Comparison of ENCODE assay signal across 11 cellular contexts in the genomic region with DNA sequence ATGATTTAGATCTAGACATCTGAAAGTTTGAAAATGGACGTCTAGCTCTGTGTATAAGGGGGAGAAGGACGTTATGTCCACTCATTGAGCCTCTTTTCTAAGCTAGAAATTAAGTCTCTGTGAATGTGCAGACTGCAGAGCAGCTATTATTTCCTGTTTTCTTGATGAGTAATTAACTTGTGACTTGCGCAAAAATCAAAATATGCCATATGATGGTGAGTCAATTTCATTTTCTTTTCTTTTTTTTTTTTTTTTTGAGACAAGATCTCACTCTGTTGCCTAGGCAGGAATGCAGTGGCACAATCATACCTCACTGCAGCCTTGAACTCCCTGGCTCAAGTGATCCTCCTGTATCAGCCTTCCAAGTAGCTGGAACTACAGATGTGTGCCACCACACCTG. TPM values are rescaled to one million over a fixed set of nuclear protein-coding genes. Genes with fewer than 3 reads are reported as not detected.
DNase-seq lines count a peak whose midpoint lies in the region; ATAC-seq, FAIRE-seq and TF ChIP-seq lines count a peak whose summit lies in the region.
"Had no signal": no experiment of that assay in that cellular context is flagged by ENCODE, and none has a peak within 500 bp of the region (broad histone marks: within the 10 kb centered on the region; RNA-seq: fewer than 3 reads in every experiment).

No MANE protein-coding gene starts in this region.

- peaks cover 10 to 53% of the 10 kb centered on the region in 2 experiments for H3K79me1 ChIP-seq in IMR-90 (ENCODE audit: low read depth in 1 of 2, low read length in 2 of 2)

- H3K4ac ChIP-seq in IMR-90 (ENCODE audit: low read depth, low read length), result peak overlapping the region; percentile 87; the same call in 1 of the 2 replicates

- in situ Hi-C loops in IMR-90 (cut with MboI; ENCODE audit: low sequenced_read_pairs), result no loop called here
- in situ Hi-C loops in astrocyte of the spinal cord (cut with HindIII; ENCODE audit: low sequenced_read_pairs), result no loop called here

- H4K91ac ChIP-seq in IMR-90 (ENCODE audit: insufficient read depth, low read depth, low read length), result peak overlapping the region; percentile 93

- H2BK15ac ChIP-seq in IMR-90 (ENCODE audit: low read depth, low read length), result peak overlapping the region; percentile 69; the same call in 2 of the 3 replicates

- H2AK9ac ChIP-seq in IMR-90 (replicated peaks; ENCODE audit: low read depth, low read length, poor library complexity), result no peak overlapping the region

- H3K27ac ChIP-seq in ACC112 (ENCODE audit: low read depth, low read length) (peak overlapping the region; percentile 95), IMR-90 (ENCODE audit: insufficient read depth, low read length) (peak overlapping the region; percentile 97), left lung (peak overlapping the region; percentile 64 to 85)

- TF ChIP-seq POLR2A in IMR-90 (IDR thresholded peaks at IDR 0.05; ENCODE audit: low read depth, low read length), result 0 out of 2 replicates have a peak, but pooled peaks have one; percentile 44

- peak overlapping the region; percentile 87 for H4K5ac ChIP-seq in IMR-90 (ENCODE audit: low read depth, low read length)

- H2BK20ac ChIP-seq in IMR-90 (ENCODE audit: low read depth, low read length), result peak overlapping the region; percentile 89

- H2BK120ac ChIP-seq in IMR-90 (ENCODE audit: low read depth, low read length), result peak overlapping the region; percentile 86

- intact Hi-C loops in IMR-90 (cut with micrococcal nuclease) (no loop called here), left lung (cut with DNase I) (no loop called here)

- no peak for FAIRE-seq in urothelium cell line (lab: Jason Lieb, UNC)

- peak overlapping the region; percentile 39; the same call in 1 of the 2 replicates for H3K4me2 ChIP-seq in IMR-90 (ENCODE audit: low read depth, low read length)

- peak overlapping the region; percentile 95; the same call in 1 of the 2 replicates for H3K18ac ChIP-seq in IMR-90 (ENCODE audit: low read depth, low read length)

- H2AFZ ChIP-seq in ACC112 (ENCODE audit: low read length, unreplicated experiment) (peak overlapping the region; percentile 6), IMR-90 (replicated peaks; ENCODE audit: low read length, poor library complexity) (no peak overlapping the region)

- H3K14ac ChIP-seq in IMR-90 (replicated peaks; ENCODE audit: low read depth, low read length), result peak overlapping the region; percentile 85

- POLR2A ChIA-PET in IMR-90 (lab: Charles Lee; ENCODE audit: unreplicated experiment), result interaction anchor here (0.6 to 0.7 kb wide), 2 partner anchors 25 to 523 kb away, joined by 3 to 5 read pairs; no protein-coding TSS in a partner anchor

- H4K20me1 ChIP-seq in IMR-90 (ENCODE audit: insufficient read depth, low read length), result no peaks in the 10 kb centered on the region

- no peaks in the 10 kb centered on the region for H3K9me3 ChIP-seq in IMR-90 (ENCODE audit: control insufficient read depth, insufficient read depth, low read length)
- no peaks in the 10 kb centered on the region for H3K9me3 ChIP-seq in left lung

- dilution Hi-C loops in IMR-90 (cut with HindIII; ENCODE audit: low sequenced_read_pairs, unreplicated experiment), result no loop called here

- H3K9me1 ChIP-seq in IMR-90 (ENCODE audit: insufficient read depth, low read length), result peaks cover 6% of the 10 kb centered on the region

- H4K8ac ChIP-seq in IMR-90 (ENCODE audit: low read depth in 2 of 2, low read length in 2 of 2), result peak overlapping the region; percentile 85 to 92

- no peaks in the 10 kb centered on the region for H3K27me3 ChIP-seq in ACC112 (ENCODE audit: insufficient read depth, low read length)
- H3K27me3 ChIP-seq in IMR-90 (ENCODE audit: control insufficient read depth, insufficient read depth, low read length), result no peaks in the 10 kb centered on the region
- H3K27me3 ChIP-seq in left lung, result no peaks in the 10 kb centered on the region

- no peak for TF ChIP-seq RAD21 in IMR-90 (IDR thresholded peaks at IDR 0.05; ENCODE audit: low read length)

- H3K56ac ChIP-seq in IMR-90 (ENCODE audit: extremely low read depth, insufficient read depth, low read length), result peak overlapping the region; percentile 42

- CTCF ChIA-PET in IMR-90 (lab: Yijun Ruan, JAX), result interaction anchor here (0.6 to 1.0 kb wide), 7 partner anchors 12 to 405 kb away, joined by 3 to 5 read pairs (median 3); partner anchors contain the start of gene RPS27L

- H2BK5ac ChIP-seq in IMR-90 (ENCODE audit: low read depth, low read length, poor library complexity, severe bottlenecking), result peak overlapping the region; percentile 97

- DNase-seq in IMR-90 (peak; percentile 90), astrocyte of the spinal cord (ENCODE audit: low read depth, low spot score) (peak; percentile 66), left lung (no peak), urothelium cell line (ENCODE audit: low spot score) (no peak)
- DNase-seq: islet precursor cell; NCI-H146; stimulated activated CD4-positive, alpha-beta T cell treated with anti-CD3 and anti-CD28 coated beads, Interleukin-2, amount 100 ng/mL, for 48 hours had no signal

- ATAC-seq in IMR-90 (ENCODE audit: low read depth) (peak; percentile 65), left lung (peak; percentile 67), HG03439 (IDR thresholded peaks at IDR 0.05; ENCODE audit: unreplicated experiment) (no peak), GM21423 (IDR thresholded peaks at IDR 0.05; ENCODE audit: unreplicated experiment) (no peak), HG02981 (IDR thresholded peaks at IDR 0.05; ENCODE audit: unreplicated experiment) (no peak)

- H3K4me1 ChIP-seq in ACC112 (ENCODE audit: control insufficient read depth, insufficient read depth, low read length, unreplicated experiment), result peaks cover 44% of the 10 kb centered on the region
- H3K4me1 ChIP-seq in IMR-90 (ENCODE audit: control insufficient read depth, insufficient read depth, low read length), result peaks cover 16% of the 10 kb centered on the region
- H3K4me1 ChIP-seq in left lung, result peaks cover 4 to 43% of the 10 kb centered on the region in 2 donors

- H3K79me2 ChIP-seq in ACC112 (ENCODE audit: control insufficient read depth, insufficient read depth, low read length, unreplicated experiment), result peaks cover 6% of the 10 kb centered on the region

- H3K23ac ChIP-seq in IMR-90 (ENCODE audit: low read depth, low read length), result peak overlapping the region; percentile 80; the same call in 1 of the 2 replicates

- TF ChIP-seq CTCF in IMR-90 (conservative IDR thresholded peaks at IDR 0.05; ENCODE audit: low read depth, low read length), result no peak
- TF ChIP-seq CTCF in astrocyte of the spinal cord (IDR thresholded peaks at IDR 0.05; ENCODE audit: low read depth, low read length), result no peak
- TF ChIP-seq CTCF in left lung (IDR thresholded peaks at IDR 0.05), result no peak

- H3K9ac ChIP-seq in IMR-90 (ENCODE audit: low read depth, low read length), result peak overlapping the region; percentile 15

- peak overlapping the region; percentile 85 for H2AK5ac ChIP-seq in IMR-90 (ENCODE audit: low read depth, low read length)

- no CpG with 5 or more reads among the region's 3 CpGs for WGBS in IMR-90 (ENCODE audit: extremely low coverage in 2 of 2, insufficient read length in 1 of 2), 2 experiments

- no TSS peak for BruUV-seq in IMR-90 (replicated peaks; lab: Mats Ljungman, UMichigan)

- H3K36me3 ChIP-seq in ACC112 (ENCODE audit: insufficient read depth, low read length), result peaks cover 14% of the 10 kb centered on the region
- H3K36me3 ChIP-seq in IMR-90 (ENCODE audit: control insufficient read depth, insufficient read depth, low read length), result peaks cover 10% of the 10 kb centered on the region
- peaks cover 0 to 21% of the 10 kb centered on the region in 2 donors for H3K36me3 ChIP-seq in left lung

- peak overlapping the region; percentile 35; the same call in 1 of the 2 replicates for H3K4me3 ChIP-seq in ACC112 (ENCODE audit: low read depth, low read length)
- no peak overlapping the region for H3K4me3 ChIP-seq in IMR-90 (ENCODE audit: insufficient read depth, low read depth, low read length)
- no peak overlapping the region for H3K4me3 ChIP-seq in astrocyte of the spinal cord (ENCODE audit: low read depth, low read length)
- no peak overlapping the region for H3K4me3 ChIP-seq in left lung

TF ChIP-seq in IMR-90, 13 proteins besides CTCF, POLR2A, EP300 and RAD21:
- TF ChIP-seq MAFK (IDR thresholded peaks at IDR 0.05; ENCODE audit: low read depth, low read length) (peak; percentile 37; the same call in 1 of the 2 replicates), CEBPB (IDR thresholded peaks at IDR 0.05; ENCODE audit: low read depth, low read length) (peak; percentile 91), RCOR1 (IDR thresholded peaks at IDR 0.05; ENCODE audit: insufficient replicate concordance, low read length) (peak; percentile 36), BHLHE40 (IDR thresholded peaks at IDR 0.05; ENCODE audit: low read depth, low read length) (0 out of 2 replicates have a peak, but pooled peaks have one; percentile 41)
- TF ChIP-seq, protein P1, sequence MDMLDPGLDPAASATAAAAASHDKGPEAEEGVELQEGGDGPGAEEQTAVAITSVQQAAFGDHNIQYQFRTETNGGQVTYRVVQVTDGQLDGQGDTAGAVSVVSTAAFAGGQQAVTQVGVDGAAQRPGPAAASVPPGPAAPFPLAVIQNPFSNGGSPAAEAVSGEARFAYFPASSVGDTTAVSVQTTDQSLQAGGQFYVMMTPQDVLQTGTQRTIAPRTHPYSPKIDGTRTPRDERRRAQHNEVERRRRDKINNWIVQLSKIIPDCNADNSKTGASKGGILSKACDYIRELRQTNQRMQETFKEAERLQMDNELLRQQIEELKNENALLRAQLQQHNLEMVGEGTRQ (IDR thresholded peaks at IDR 0.05; ENCODE audit: low read depth, low read length), result no peak

RNA-seq across cellular contexts. Expression of gene LACTB, which starts 14.1 kb away (rescaled TPM):
- total RNA-seq in IMR-90 (2012; rRNA removed), result 12.9 and 41.7 TPM in 2 replicates
- 31.0 and 32.7 TPM in 2 replicates for polyA plus RNA-seq in IMR-90 (2012; rRNA removed)
- polyA plus RNA-seq in IMR-90 (2012; cell fraction: cytosol; rRNA removed), result 11.5 and 15.9 TPM in 2 replicates
- polyA plus RNA-seq in IMR-90 (2012; cell fraction: nucleus; rRNA removed; ENCODE audit: low replicate concordance), result 11.3 and 22.6 TPM in 2 replicates
- total RNA-seq in left lung, result 10 to 100 TPM; 28.4 to 41.8 TPM

RNA-seq across cellular contexts. Expression of gene RPS27L, which starts 21.5 kb away (rescaled TPM):
- 53.1 and 64.7 TPM in 2 replicates for total RNA-seq in IMR-90 (2012; rRNA removed)
- polyA plus RNA-seq in IMR-90 (2012; rRNA removed), result 302 and 361 TPM in 2 replicates
- polyA plus RNA-seq in IMR-90 (2012; cell fraction: cytosol; rRNA removed), result 13.0 and 33.3 TPM in 2 replicates
- 11.4 and 110 TPM in 2 replicates for polyA plus RNA-seq in IMR-90 (2012; cell fraction: nucleus; rRNA removed; ENCODE audit: low replicate concordance)
- total RNA-seq in left lung, result 100 to 1,000 TPM; 158 to 242 TPM

RNA-seq across cellular contexts. Expression of gene RAB8B, which starts 53.6 kb away (rescaled TPM):
- 29.4 and 66.4 TPM in 2 replicates for total RNA-seq in IMR-90 (2012; rRNA removed)
- polyA plus RNA-seq in IMR-90 (2012; rRNA removed), result 19.4 and 24.6 TPM in 2 replicates
- 1.6 and 2.2 TPM in 2 replicates for polyA plus RNA-seq in IMR-90 (2012; cell fraction: cytosol; rRNA removed)
- polyA plus RNA-seq in IMR-90 (2012; cell fraction: nucleus; rRNA removed; ENCODE audit: low replicate concordance), result 0.63 and 7.6 TPM in 2 replicates
- total RNA-seq in left lung, result 10 to 100 TPM; 45.1 to 60.2 TPM

Comparison
In these comparisons a context has a peak if more than half of its experiments do, and no peak if none do; other contexts are left out.
1. ATAC-seq: peak in IMR-90 (single experiment) and left lung (single experiment); none in HG03439 (single experiment), GM21423 (single experiment) and HG02981 (single experiment).
2. DNase-seq: peak in IMR-90 (single experiment) and astrocyte of the spinal cord (single experiment); none in left lung (0 of 2) and urothelium cell line (single experiment).
3. Peak in every context shown above with its lines, with median percentiles within 50 percentile points of each other: H3K27ac ChIP-seq.